ENCODE assay signal across 2 cellular contexts in genomic region chr17:19750020-19750572, GRCh38.
TF ChIP-seq lines count a peak whose summit lies in the region.

No MANE protein-coding gene starts in this region.

TF ChIP-seq in A549, 52 proteins besides CTCF, POLR2A, EP300 and RAD21:
- TF ChIP-seq REST (IDR thresholded peaks at IDR 0.05) (no peak), RCOR1 (IDR thresholded peaks at IDR 0.05; ENCODE audit: low read depth, low read length) (no peak), GATA3 (IDR thresholded peaks at IDR 0.05; ENCODE audit: borderline replicate concordance) (no peak), HOXB5 (CRISPR knock-in tag; IDR thresholded peaks at IDR 0.05) (no peak), ZNF302 (CRISPR knock-in tag; IDR thresholded peaks at IDR 0.05) (no peak), MYC (IDR thresholded peaks at IDR 0.05; ENCODE audit: borderline replicate concordance, low read length) (no peak), CEBPB (IDR thresholded peaks at IDR 0.05) (no peak), HES2 (IDR thresholded peaks at IDR 0.05) (no peak)

TF ChIP-seq in H1, 55 proteins besides CTCF, POLR2A, EP300 and RAD21:
- TF ChIP-seq RNF2 (IDR thresholded peaks at IDR 0.05; ENCODE audit: borderline replicate concordance, low read depth, low read length, missing control alignments, poor library complexity, severe bottlenecking) = no peak
- TF ChIP-seq SP4 (IDR thresholded peaks at IDR 0.05; ENCODE audit: low read length) = no peak
- TF ChIP-seq CREB1 (IDR thresholded peaks at IDR 0.05) = no peak
- TF ChIP-seq MAFK (IDR thresholded peaks at IDR 0.05; ENCODE audit: low read depth, low read length) = no peak
